13 cellular contexts compared by ENCODE assay signal in the genomic region with DNA sequence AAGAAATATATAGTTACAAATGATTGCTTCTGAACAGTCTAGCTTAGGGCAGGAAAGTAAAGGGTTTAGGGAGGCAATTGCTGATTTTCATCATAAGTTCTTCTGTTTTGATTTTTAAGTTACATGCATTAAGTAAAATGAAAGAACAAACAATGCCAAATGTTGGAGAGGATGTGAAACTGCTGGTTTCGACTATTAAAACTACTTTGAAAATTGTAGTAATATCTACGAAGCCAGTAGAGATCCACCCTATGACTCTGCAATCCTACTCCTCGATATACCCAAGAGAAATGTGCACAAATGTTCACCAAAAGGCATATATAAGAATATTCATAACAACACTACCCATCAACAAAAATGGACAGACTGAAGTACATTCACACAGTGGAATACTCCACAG. TPM values are rescaled to one million over a fixed set of nuclear protein-coding genes. Genes with fewer than 3 reads are reported as not detected.
DNase-seq lines count a peak whose midpoint lies in the region; ATAC-seq lines count a peak whose summit lies in the region.
"Had no signal": no experiment of that assay in that cellular context is flagged by ENCODE, and none has a peak within 500 bp of the region (broad histone marks: within the 10 kb centered on the region; RNA-seq: fewer than 3 reads in every experiment).

No MANE protein-coding gene starts in this region.

- peak overlapping the region; percentile 46 for H3K4me3 Mint-ChIP-seq in dendritic cell treated with granulocyte-macrophage colony-stimulating factor and Interleukin-4, amounts not matched to agents 40 ng/mL and 50 ng/mL, for 4 days
- no peak overlapping the region for H3K4me3 Mint-ChIP-seq in activated T-helper 2 cell treated with anti-CD3 and anti-CD28 coated beads, Interferon-gamma antibody, Interleukin-2, Interleukin-4, amounts not matched to agents 10 μg/mL and 5 μg/mL and 100 μg/mL, durations not matched to agents 14 hours and 24 hours and 36 hours (ENCODE audit: low read depth)
- no peak overlapping the region for H3K4me3 Mint-ChIP-seq in activated CD4-positive, alpha-beta memory T cell treated with anti-CD3 and anti-CD28 coated beads for 36 hours
- H3K4me3 Mint-ChIP-seq: activated naive CD4-positive, alpha-beta T cell treated with anti-CD3 and anti-CD28 coated beads, Interleukin-2, amount 50 U/mL, for 24 hours had no signal

- POLR2A ChIA-PET in activated CD4-positive, alpha-beta memory T cell treated with anti-CD3 and anti-CD28 coated beads for 36 hours (lab: Charles Lee), result no interaction called here

- ATAC-seq in GM18867 (IDR thresholded peaks at IDR 0.05; ENCODE audit: unreplicated experiment) (peak; percentile 93), GM21529 (IDR thresholded peaks at IDR 0.05; ENCODE audit: unreplicated experiment) (peak; percentile 87), HG03139 (IDR thresholded peaks at IDR 0.05; ENCODE audit: unreplicated experiment) (peak; percentile 74)
- ATAC-seq: activated CD4-positive, CD25-positive, alpha-beta regulatory T cell treated with anti-CD3 and anti-CD28 coated beads, Interleukin-2, amount 50 U/mL, for 24 hours; Right ventricle myocardium inferior had no signal

- peaks cover 6% of the 10 kb centered on the region for H3K36me3 Mint-ChIP-seq in dendritic cell treated with granulocyte-macrophage colony-stimulating factor and Interleukin-4, amounts not matched to agents 40 ng/mL and 50 ng/mL, for 4 days (ENCODE audit: low read depth)
- H3K36me3 Mint-ChIP-seq in activated T-helper 2 cell treated with anti-CD3 and anti-CD28 coated beads, Interferon-gamma antibody, Interleukin-2, Interleukin-4, amounts not matched to agents 10 μg/mL and 5 μg/mL and 100 μg/mL, durations not matched to agents 14 hours and 24 hours and 36 hours (ENCODE audit: low read depth), result peaks cover 5% of the 10 kb centered on the region
- peaks cover 4% of the 10 kb centered on the region for H3K36me3 Mint-ChIP-seq in activated CD4-positive, alpha-beta memory T cell treated with anti-CD3 and anti-CD28 coated beads for 36 hours
- H3K36me3 Mint-ChIP-seq: activated naive CD4-positive, alpha-beta T cell treated with anti-CD3 and anti-CD28 coated beads, Interleukin-2, amount 50 U/mL, for 24 hours had no signal

- intact Hi-C loops in dendritic cell treated with granulocyte-macrophage colony-stimulating factor and Interleukin-4, amounts not matched to agents 40 ng/mL and 50 ng/mL, for 4 days (cut with micrococcal nuclease), result no loop called here
- intact Hi-C loops in activated T-helper 2 cell treated with anti-CD3 and anti-CD28 coated beads, Interferon-gamma antibody, Interleukin-2, Interleukin-4, amounts not matched to agents 10 μg/mL and 5 μg/mL and 100 μg/mL, durations not matched to agents 14 hours and 24 hours and 36 hours (cut with micrococcal nuclease), result no loop called here
- intact Hi-C loops in activated CD4-positive, alpha-beta memory T cell treated with anti-CD3 and anti-CD28 coated beads for 36 hours (cut with micrococcal nuclease), result no loop called here

- H3K27ac Mint-ChIP-seq in dendritic cell treated with granulocyte-macrophage colony-stimulating factor and Interleukin-4, amounts not matched to agents 40 ng/mL and 50 ng/mL, for 4 days, result peak overlapping the region; percentile 89
- no peak overlapping the region for H3K27ac Mint-ChIP-seq in activated T-helper 2 cell treated with anti-CD3 and anti-CD28 coated beads, Interferon-gamma antibody, Interleukin-2, Interleukin-4, amounts not matched to agents 10 μg/mL and 5 μg/mL and 100 μg/mL, durations not matched to agents 14 hours and 24 hours and 36 hours
- no peak overlapping the region for H3K27ac Mint-ChIP-seq in activated CD4-positive, alpha-beta memory T cell treated with anti-CD3 and anti-CD28 coated beads for 36 hours
- H3K27ac Mint-ChIP-seq: activated naive CD4-positive, alpha-beta T cell treated with anti-CD3 and anti-CD28 coated beads, Interleukin-2, amount 50 U/mL, for 24 hours had no signal

- no peaks in the 10 kb centered on the region for H3K27me3 Mint-ChIP-seq in dendritic cell treated with granulocyte-macrophage colony-stimulating factor and Interleukin-4, amounts not matched to agents 40 ng/mL and 50 ng/mL, for 4 days
- H3K27me3 Mint-ChIP-seq in activated T-helper 2 cell treated with anti-CD3 and anti-CD28 coated beads, Interferon-gamma antibody, Interleukin-2, Interleukin-4, amounts not matched to agents 10 μg/mL and 5 μg/mL and 100 μg/mL, durations not matched to agents 14 hours and 24 hours and 36 hours (ENCODE audit: low read depth), result no peaks in the 10 kb centered on the region
- no peaks in the 10 kb centered on the region for H3K27me3 Mint-ChIP-seq in activated CD4-positive, alpha-beta memory T cell treated with anti-CD3 and anti-CD28 coated beads for 36 hours
- H3K27me3 Mint-ChIP-seq: activated naive CD4-positive, alpha-beta T cell treated with anti-CD3 and anti-CD28 coated beads, Interleukin-2, amount 50 U/mL, for 24 hours had no signal

- H3K4me1 Mint-ChIP-seq in dendritic cell treated with granulocyte-macrophage colony-stimulating factor and Interleukin-4, amounts not matched to agents 40 ng/mL and 50 ng/mL, for 4 days (ENCODE audit: low read depth), result peaks cover 67% of the 10 kb centered on the region
- peaks cover 23% of the 10 kb centered on the region for H3K4me1 Mint-ChIP-seq in activated T-helper 2 cell treated with anti-CD3 and anti-CD28 coated beads, Interferon-gamma antibody, Interleukin-2, Interleukin-4, amounts not matched to agents 10 μg/mL and 5 μg/mL and 100 μg/mL, durations not matched to agents 14 hours and 24 hours and 36 hours (ENCODE audit: low read depth)
- peaks cover 45% of the 10 kb centered on the region for H3K4me1 Mint-ChIP-seq in activated CD4-positive, alpha-beta memory T cell treated with anti-CD3 and anti-CD28 coated beads for 36 hours (ENCODE audit: low read depth)

- CTCF ChIA-PET in activated CD4-positive, alpha-beta memory T cell treated with anti-CD3 and anti-CD28 coated beads for 36 hours (lab: Charles Lee), result interaction anchor here (0.8 to 1.6 kb wide), 2 partner anchors 31 to 134 kb away, joined by 3 to 4 read pairs; no protein-coding TSS in a partner anchor

- H3K9me3 Mint-ChIP-seq in dendritic cell treated with granulocyte-macrophage colony-stimulating factor and Interleukin-4, amounts not matched to agents 40 ng/mL and 50 ng/mL, for 4 days, result no peaks in the 10 kb centered on the region
- H3K9me3 Mint-ChIP-seq in activated T-helper 2 cell treated with anti-CD3 and anti-CD28 coated beads, Interferon-gamma antibody, Interleukin-2, Interleukin-4, amounts not matched to agents 10 μg/mL and 5 μg/mL and 100 μg/mL, durations not matched to agents 14 hours and 24 hours and 36 hours, result no peaks in the 10 kb centered on the region
- H3K9me3 Mint-ChIP-seq in activated CD4-positive, alpha-beta memory T cell treated with anti-CD3 and anti-CD28 coated beads for 36 hours, result no peaks in the 10 kb centered on the region
- H3K9me3 Mint-ChIP-seq: activated naive CD4-positive, alpha-beta T cell treated with anti-CD3 and anti-CD28 coated beads, Interleukin-2, amount 50 U/mL, for 24 hours had no signal

- DNase-seq in activated T-helper 2 cell treated with anti-CD3 and anti-CD28 coated beads, Interferon-gamma antibody, Interleukin-2, Interleukin-4, amounts not matched to agents 10 μg/mL and 5 μg/mL and 100 μg/mL, durations not matched to agents 14 hours and 24 hours and 36 hours (ENCODE audit: low spot score), result no peak
- DNase-seq in NCI-H1930 (lab: John Stamatoyannopoulos, UW) (no peak), GM19240 (ENCODE audit: insufficient read length, low spot score) (no peak)
- no peak for DNase-seq in activated CD4-positive, alpha-beta memory T cell treated with anti-CD3 and anti-CD28 coated beads for 36 hours
- DNase-seq: NCI-H2107, thyroid gland had no signal

RNA-seq across cellular contexts. Expression of a gene that starts 24.3 kb away (rescaled TPM):
- total RNA-seq in activated T-helper 2 cell treated with anti-CD3 and anti-CD28 coated beads, Interferon-gamma antibody, Interleukin-2, Interleukin-4, amounts not matched to agents 10 μg/mL and 5 μg/mL and 100 μg/mL, durations not matched to agents 14 hours and 24 hours and 36 hours, result 20.6 and 22.0 TPM in 2 replicates
- 10 to 100 TPM; 14.3 to 16.2 TPM for total RNA-seq in activated CD4-positive, alpha-beta memory T cell treated with anti-CD3 and anti-CD28 coated beads for 36 hours
